8 cellular contexts compared by ENCODE assay signal in the genomic region with DNA sequence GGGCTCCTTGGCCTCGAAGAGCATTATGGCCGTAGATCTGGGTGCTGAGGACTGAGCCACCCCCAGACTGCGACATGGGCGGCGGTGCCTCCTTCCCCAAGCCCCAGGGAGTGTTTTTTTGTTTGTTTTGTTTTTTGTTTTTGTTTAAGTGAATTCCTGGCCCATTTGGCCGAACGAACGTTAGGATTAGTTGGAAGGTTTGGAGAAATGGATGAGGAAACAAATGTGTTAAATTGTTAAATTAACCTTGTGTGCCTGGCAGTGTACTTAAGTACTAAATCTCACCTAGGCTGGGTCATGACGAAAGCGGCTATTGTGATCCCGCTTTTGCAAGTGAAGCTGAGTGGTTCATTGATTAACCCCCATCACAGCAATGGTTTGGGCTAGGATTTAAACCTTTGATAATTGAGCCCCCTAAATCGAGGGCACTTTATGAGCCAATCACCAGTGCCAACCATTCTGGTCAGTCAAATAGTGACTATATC. TPM values are rescaled to one million over a fixed set of nuclear protein-coding genes. Genes with fewer than 3 reads are reported as not detected.
DNase-seq lines count a peak whose midpoint lies in the region; ATAC-seq, FAIRE-seq and TF ChIP-seq lines count a peak whose summit lies in the region.

No MANE protein-coding gene starts in this region.

- H3F3A ChIP-seq in Loucy (ENCODE audit: low read depth) = no peaks in the 10 kb centered on the region

- no peaks in the 10 kb centered on the region for H3K9me2 ChIP-seq in Loucy (replicated peaks; ENCODE audit: low read depth, low read length)

- H3K79me2 ChIP-seq in DND-41 (ENCODE audit: insufficient read depth, low read length) (peaks cover 8% of the 10 kb centered on the region), Loucy (ENCODE audit: insufficient read depth, low read length) (no peaks in the 10 kb centered on the region), osteoblast (ENCODE audit: insufficient read depth, low read length) (peaks cover 9% of the 10 kb centered on the region)

- H3K4me1 ChIP-seq in DND-41 (ENCODE audit: insufficient read depth, low read length) (peaks cover 23% of the 10 kb centered on the region), Loucy (ENCODE audit: insufficient read depth, low read length, poor library complexity, severe bottlenecking) (peaks cover 13% of the 10 kb centered on the region), osteoblast (ENCODE audit: insufficient read depth, low read length) (peaks cover 8% of the 10 kb centered on the region)
- no peaks in the 10 kb centered on the region for H3K4me1 ChIP-seq in effector memory CD4-positive, alpha-beta T cell (ENCODE audit: control insufficient read depth, insufficient read depth, low read length, poor library complexity, severe bottlenecking)

- no peak for FAIRE-seq in H54 (lab: Jason Lieb, UNC)

- TF ChIP-seq CTCF in DND-41 (IDR thresholded peaks at IDR 0.05; ENCODE audit: borderline replicate concordance, extremely low read depth, low read length, poor library complexity, severe bottlenecking) = no peak
- TF ChIP-seq CTCF in Loucy (conservative IDR thresholded peaks at IDR 0.05; ENCODE audit: low read length) = no peak
- TF ChIP-seq CTCF in osteoblast (IDR thresholded peaks at IDR 0.05; ENCODE audit: extremely low read depth, low read depth, low read length) = no peak

- H4K20me1 ChIP-seq in DND-41 (ENCODE audit: insufficient read depth, low read length) = no peaks in the 10 kb centered on the region
- no peaks in the 10 kb centered on the region for H4K20me1 ChIP-seq in Loucy (ENCODE audit: insufficient read depth, low read length, poor library complexity, severe bottlenecking)
- H4K20me1 ChIP-seq in osteoblast (ENCODE audit: insufficient read depth, low read length) = no peaks in the 10 kb centered on the region

- H3K36me3 ChIP-seq in DND-41 (ENCODE audit: insufficient read depth, low read length) = peaks cover 3% of the 10 kb centered on the region
- no peaks in the 10 kb centered on the region for H3K36me3 ChIP-seq in Loucy (ENCODE audit: insufficient read depth, low read length)
- H3K36me3 ChIP-seq in effector memory CD4-positive, alpha-beta T cell (ENCODE audit: control insufficient read depth, insufficient read depth, low read length) = no peaks in the 10 kb centered on the region
- peaks cover 8% of the 10 kb centered on the region for H3K36me3 ChIP-seq in osteoblast (ENCODE audit: insufficient read depth, low read length)

- no peaks in the 10 kb centered on the region for H3K9me3 ChIP-seq in DND-41 (ENCODE audit: insufficient read depth, low read length, severe bottlenecking)
- H3K9me3 ChIP-seq in Loucy (ENCODE audit: insufficient read depth, low read depth, low read length) = no peaks in the 10 kb centered on the region
- no peaks in the 10 kb centered on the region for H3K9me3 ChIP-seq in effector memory CD4-positive, alpha-beta T cell (ENCODE audit: control insufficient read depth, low read length)
- no peaks in the 10 kb centered on the region for H3K9me3 ChIP-seq in osteoblast (ENCODE audit: low read depth, low read length)

- H3K27me3 ChIP-seq in DND-41 (ENCODE audit: insufficient read depth, low read length, poor library complexity) (no peaks in the 10 kb centered on the region), Loucy (ENCODE audit: insufficient read depth, low read length, poor library complexity, severe bottlenecking) (no peaks in the 10 kb centered on the region), osteoblast (ENCODE audit: insufficient read depth, low read length) (no peaks in the 10 kb centered on the region)
- no peaks in the 10 kb centered on the region for H3K27me3 ChIP-seq in effector memory CD4-positive, alpha-beta T cell (replicated peaks; ENCODE audit: control insufficient read depth, insufficient read depth, low read length, poor library complexity, severe bottlenecking)

- H3K9ac ChIP-seq in DND-41 (ENCODE audit: low read depth, low read length) (peak overlapping the region; percentile 80), Loucy (ENCODE audit: low read depth, low read length, poor library complexity, severe bottlenecking) (peak overlapping the region; percentile 74)

- no peak for DNase-seq in DND-41
- no peak for DNase-seq in effector memory CD4-positive, alpha-beta T cell
- no peak for DNase-seq in osteoblast (ENCODE audit: insufficient read length, low spot score, missing footprints)
- DNase-seq in NCI-H1417 (lab: John Stamatoyannopoulos, UW) = no peak
- no peak for DNase-seq in SKM-1 (lab: John Stamatoyannopoulos, UW; ENCODE audit: unreplicated experiment)
- no peak for DNase-seq in H54 (ENCODE audit: insufficient read length, low spot score)

- H3K4me2 ChIP-seq in DND-41 (ENCODE audit: insufficient read depth, low read length) (peak overlapping the region; percentile 82), Loucy (ENCODE audit: low read depth, low read length, poor library complexity, severe bottlenecking) (peak overlapping the region; percentile 91), osteoblast (ENCODE audit: insufficient read depth, low read length) (peak overlapping the region; percentile 74)

- H3K27ac ChIP-seq in DND-41 (ENCODE audit: low read length) (peak overlapping the region; percentile 77), osteoblast (ENCODE audit: low read depth, low read length) (peak overlapping the region; percentile 71)
- H3K27ac ChIP-seq in effector memory CD4-positive, alpha-beta T cell (ENCODE audit: insufficient read depth, low read length, poor library complexity, severe bottlenecking) = peak overlapping the region; percentile 64

- H3K4me3 ChIP-seq in DND-41 (ENCODE audit: low read depth in 1 of 2, low read length in 2 of 2) = peak overlapping the region; percentile 47 to 72; a peak in 3 of 4 replicates
- H3K4me3 ChIP-seq in Loucy (ENCODE audit: low read length, poor library complexity, severe bottlenecking) = peak overlapping the region; percentile 86
- H3K4me3 ChIP-seq in effector memory CD4-positive, alpha-beta T cell (ENCODE audit: insufficient read depth, low read depth, low read length, poor library complexity, severe bottlenecking) = peak overlapping the region; percentile 77
- H3K4me3 ChIP-seq in osteoblast (ENCODE audit: insufficient read depth, low read length) = peak overlapping the region; percentile 83

- H2AFZ ChIP-seq in DND-41 (ENCODE audit: low read depth, low read length) (peak overlapping the region; percentile 86), Loucy (ENCODE audit: low read length) (peak overlapping the region; percentile 98), osteoblast (ENCODE audit: low read length) (peak overlapping the region; percentile 99)

- ATAC-seq in DND-41 (ENCODE audit: insufficient read depth, low read depth) (no peak), HG02642 (IDR thresholded peaks at IDR 0.05; ENCODE audit: poor library complexity, unreplicated experiment) (no peak)

- TF ChIP-seq POLR2A in H54 (IDR thresholded peaks at IDR 0.05; ENCODE audit: low read depth, low read length) = no peak

RNA-seq across cellular contexts. Expression of a gene that starts 22.9 kb away (rescaled TPM):
- 503 and 514 TPM in 2 replicates for total RNA-seq in osteoblast

RNA-seq across cellular contexts. Expression of a gene that starts 23.5 kb away (rescaled TPM):
- 6.2 and 8.0 TPM in 2 replicates for total RNA-seq in osteoblast

RNA-seq across cellular contexts. Expression of a gene that starts 35.8 kb away (rescaled TPM):
- total RNA-seq in osteoblast = 6.2 TPM in 2 replicates
